ENCODE assay signal across 17 cellular contexts in the genomic region with DNA sequence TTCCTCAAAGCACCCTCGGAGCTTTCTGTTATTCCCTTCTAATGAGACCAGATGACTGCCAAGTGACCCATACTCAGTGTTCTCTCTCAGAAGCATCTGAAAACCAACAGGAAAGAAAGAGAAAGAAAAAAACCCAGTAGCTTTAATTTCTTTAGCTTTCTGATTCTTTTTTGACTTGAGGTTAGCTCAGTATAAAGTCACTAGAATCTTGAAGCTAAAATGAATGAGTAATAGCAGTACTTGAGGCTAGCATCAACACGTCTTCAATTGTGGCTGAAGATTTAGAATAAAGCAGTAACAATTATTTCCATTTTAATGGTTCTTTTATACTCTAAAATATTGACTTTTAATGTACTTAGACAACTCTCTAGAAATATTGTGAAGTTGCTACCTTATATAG.
DNase-seq lines count a peak whose midpoint lies in the region; ATAC-seq, FAIRE-seq and TF ChIP-seq lines count a peak whose summit lies in the region.
"Had no signal": no experiment of that assay in that cellular context is flagged by ENCODE, and none has a peak within 500 bp of the region (broad histone marks: within the 10 kb centered on the region; RNA-seq: fewer than 3 reads in every experiment).

No MANE protein-coding gene starts in this region.

- no peak for TF ChIP-seq EP300 in GM12878 (IDR thresholded peaks at IDR 0.05; ENCODE audit: borderline replicate concordance in 1 of 2, control insufficient read depth in 1 of 2, low read depth in 2 of 2, low read length in 2 of 2)

- H3K4me1 ChIP-seq in GM12878 (ENCODE audit: control insufficient read depth, insufficient read depth, low read length) (no peaks in the 10 kb centered on the region), mammary epithelial cell (ENCODE audit: insufficient read depth, low read length) (no peaks in the 10 kb centered on the region)

- H3K4me2 ChIP-seq in GM12878 (ENCODE audit: control insufficient read depth, insufficient read depth), result 0 out of 2 replicates have a peak overlapping the region, but pooled peaks have one; percentile 3
- no peak overlapping the region for H3K4me2 ChIP-seq in mammary epithelial cell (ENCODE audit: insufficient read depth, low read depth, low read length)

- H3K9me3 ChIP-seq in GM12878 (replicated peaks; ENCODE audit: control insufficient read depth, insufficient read depth, low read length) (no peaks in the 10 kb centered on the region), mammary epithelial cell (replicated peaks; ENCODE audit: insufficient read depth, low read length) (no peaks in the 10 kb centered on the region)
- H3K9me3 ChIP-seq: Caco-2 had no signal

- 0% methylated on average over 2 of the region's 2 CpGs for WGBS in GM12878 (ENCODE audit: insufficient coverage, insufficient replicate concordance, low lambda C conversion rate, missing lambda C conversion rate)
- 61% methylated on average over 2 of the region's 2 CpGs for whole genome bisulfite sequencing in mammary epithelial cell (ENCODE audit: low coverage, missing lambda C conversion rate)

- H2AFZ ChIP-seq in GM12878 (ENCODE audit: control insufficient read depth, low read depth, low read length) (no peak overlapping the region), mammary epithelial cell (ENCODE audit: low read depth, low read length) (no peak overlapping the region)

- H4K20me1 ChIP-seq in GM12878 (ENCODE audit: control insufficient read depth, insufficient read depth) (no peaks in the 10 kb centered on the region), mammary epithelial cell (ENCODE audit: insufficient read depth, low read length) (no peaks in the 10 kb centered on the region)

- H3K27ac ChIP-seq in GM12878 (ENCODE audit: control insufficient read depth, insufficient read depth) (no peak overlapping the region), mammary epithelial cell (ENCODE audit: insufficient read depth, low read depth, low read length) (no peak overlapping the region)

- no peaks in the 10 kb centered on the region for H3K27me3 ChIP-seq in GM12878 (replicated peaks in 1 of 2; ENCODE audit: control insufficient read depth in 2 of 2, insufficient read depth in 2 of 2, low read length in 1 of 2)
- peaks cover 3% of the 10 kb centered on the region for H3K27me3 ChIP-seq in mammary epithelial cell (ENCODE audit: insufficient read depth, low read length)

- FAIRE-seq in GM12878 (lab: Jason Lieb, UNC), result no peak
- FAIRE-seq: GM12891 had no signal

- H3K36me3 ChIP-seq in GM12878 (ENCODE audit: control insufficient read depth in 2 of 2, insufficient read depth in 2 of 2, low read length in 1 of 2), result no peaks in the 10 kb centered on the region
- H3K36me3 ChIP-seq in mammary epithelial cell (ENCODE audit: insufficient read depth, low read length), result no peaks in the 10 kb centered on the region

- POLR2A ChIA-PET in GM12878 (lab: Charles Lee), result no interaction called here

- CTCF ChIA-PET in GM12878 (lab: Yijun Ruan, JAX) (no interaction called here), mammary epithelial cell (lab: Charles Lee; ENCODE audit: low non-redundant PET) (no interaction called here)

- no peaks in the 10 kb centered on the region for H3K79me2 ChIP-seq in GM12878 (ENCODE audit: control insufficient read depth, insufficient read depth, low read length)
- H3K79me2 ChIP-seq in mammary epithelial cell (ENCODE audit: insufficient read depth, low read length), result no peaks in the 10 kb centered on the region

- BruUV-seq in GM12878 (replicated peaks; lab: Mats Ljungman, UMichigan) (no TSS peak), mammary epithelial cell (replicated peaks; lab: Mats Ljungman, UMichigan) (no TSS peak)

- DNase-seq in GM12878 (ENCODE audit: low read depth, low spot score), result no peak
- no peak for DNase-seq in NCI-H774 (lab: John Stamatoyannopoulos, UW)
- no peak for DNase-seq in DMS 273 (lab: John Stamatoyannopoulos, UW; ENCODE audit: unreplicated experiment)
- DNase-seq in GM03348 (ENCODE audit: low spot score), result no peak
- no peak for DNase-seq in mammary epithelial cell
- DNase-seq: Caco-2; CD4-positive, CD25-positive, alpha-beta regulatory T cell; NCI-H187; NCI-H345; NCI-H526 treated with DMSO at 0.1 percent for 48 hours; NK-92 treated with Interleukin-12 subunit alpha and Interleukin-12 subunit beta, amount 100 ng/mL, for 24 hours; SHP77 treated with DMSO at 0.1 percent for 48 hours; T-helper 1 cell had no signal

- TF ChIP-seq CTCF in GM12878 (IDR thresholded peaks at IDR 0.05 in 2 of 3, conservative IDR thresholded peaks at IDR 0.05 in 1 of 3; ENCODE audit: control insufficient read depth in 2 of 3, extremely low read depth in 1 of 3, insufficient read depth in 1 of 3, low read depth in 3 of 3, low read length in 3 of 3), result no peak
- no peak for TF ChIP-seq CTCF in mammary epithelial cell (conservative IDR thresholded peaks at IDR 0.05 in 1 of 2, IDR thresholded peaks at IDR 0.05 in 1 of 2; ENCODE audit: extremely low read depth in 1 of 2, insufficient read depth in 1 of 2, low read depth in 1 of 2, low read length in 2 of 2)

- no peak for TF ChIP-seq POLR2A in GM12878 (IDR thresholded peaks at IDR 0.05; ENCODE audit: low read depth, low read length)

- dilution Hi-C loops in mammary epithelial cell (cut with HindIII; ENCODE audit: low sequenced_read_pairs), result no loop called here

- H3K9ac ChIP-seq in GM12878 (ENCODE audit: control insufficient read depth, insufficient read depth, low read length), result no peak overlapping the region
- H3K9ac ChIP-seq in mammary epithelial cell (ENCODE audit: insufficient read depth, low read length), result no peak overlapping the region

- in situ Hi-C loops in GM12878 (cut with MboI) (no loop called here), mammary epithelial cell (cut with MboI; ENCODE audit: low sequenced_read_pairs in 2 of 2) (no loop called here)

- ATAC-seq in GM18867 (IDR thresholded peaks at IDR 0.05; ENCODE audit: unreplicated experiment), result peak; percentile 69
- peak; percentile 90 for ATAC-seq in HG02870 (IDR thresholded peaks at IDR 0.05; ENCODE audit: unreplicated experiment)
- peak; percentile 34; the same call in 1 of the 3 replicates for ATAC-seq in GM12878
- ATAC-seq: SK-N-SH treated with all-trans-retinoic acid at 6 μM for 48 hours had no signal

- no peak for TF ChIP-seq RAD21 in GM12878 (IDR thresholded peaks at IDR 0.05; ENCODE audit: insufficient read depth, low read depth, low read length)

- intact Hi-C loops in GM12878 (cut with micrococcal nuclease; ENCODE audit: unreplicated experiment) (no loop called here), mammary epithelial cell (cut with micrococcal nuclease) (no loop called here)

- RAD21 ChIA-PET in GM12878 (lab: Charles Lee; ENCODE audit: unreplicated experiment), result no interaction called here

- SMC1A ChIA-PET in GM12878 (lab: Charles Lee; ENCODE audit: uncharacterized antibody, unreplicated experiment), result interaction anchor here (0.9 kb wide), 1 partner anchor 20 kb away, joined by 3 read pairs; no protein-coding TSS in a partner anchor

- H3K4me3 ChIP-seq in GM12878 (no peak overlapping the region), mammary epithelial cell (replicated peaks in 1 of 3; ENCODE audit: insufficient read depth in 1 of 3, low read depth in 2 of 3, low read length in 3 of 3) (no peak overlapping the region)

TF ChIP-seq in GM12878, 131 proteins besides CTCF, POLR2A, EP300 and RAD21:
- TF ChIP-seq, protein P1, sequence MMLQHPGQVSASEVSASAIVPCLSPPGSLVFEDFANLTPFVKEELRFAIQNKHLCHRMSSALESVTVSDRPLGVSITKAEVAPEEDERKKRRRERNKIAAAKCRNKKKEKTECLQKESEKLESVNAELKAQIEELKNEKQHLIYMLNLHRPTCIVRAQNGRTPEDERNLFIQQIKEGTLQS (IDR thresholded peaks at IDR 0.05; ENCODE audit: borderline replicate concordance, extremely low read depth, low read depth, low read length), result no peak
- TF ChIP-seq JUNB (IDR thresholded peaks at IDR 0.05), result 0 out of 2 replicates have a peak, but pooled peaks have one; percentile 14
- TF ChIP-seq ESRRA (IDR thresholded peaks at IDR 0.05; ENCODE audit: low read length), result no peak

Comparison
In these comparisons a context has a peak if more than half of its experiments do, and no peak if none do; other contexts are left out.
1. ATAC-seq: peak in every context shown above with its lines; median percentile 90 in HG02870; 69 in GM18867; 34 in GM12878.